Comparison of ENCODE assay signal across 23 cellular contexts in the genomic region with DNA sequence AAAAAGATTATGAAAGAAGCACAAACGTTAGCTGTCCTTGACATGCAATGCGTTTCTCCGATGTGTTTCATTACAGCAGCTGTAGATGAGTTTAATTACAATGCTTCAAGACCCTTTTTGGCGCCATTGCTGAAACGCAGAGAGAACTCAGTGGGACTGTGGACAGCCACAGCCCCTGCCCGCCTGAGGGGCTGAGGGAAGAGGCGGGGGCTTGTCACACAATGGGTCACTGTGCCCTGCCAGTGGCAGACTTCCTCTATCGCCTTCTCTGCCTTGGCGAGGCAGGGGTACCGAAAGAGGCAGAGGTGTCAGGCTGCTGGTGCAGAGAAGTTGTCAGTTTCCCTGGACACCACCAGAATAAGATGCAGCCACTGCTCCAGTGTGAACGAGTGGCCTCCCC.
"Had no signal": no experiment of that assay in that cellular context is flagged by ENCODE, and none has a peak within 500 bp of the region (broad histone marks: within the 10 kb centered on the region; RNA-seq: fewer than 3 reads in every experiment).

No MANE protein-coding gene starts in this region.

- H3K4me1 ChIP-seq: ascending aorta, body of pancreas, Peyer's patch had no signal

- H3K9me3 ChIP-seq: ascending aorta, body of pancreas, Peyer's patch had no signal

- H3K4me3 ChIP-seq: ascending aorta, body of pancreas, coronary artery, Peyer's patch had no signal

- H3K27me3 ChIP-seq: ascending aorta, body of pancreas, Peyer's patch had no signal

- DNase-seq: activated CD4-positive, alpha-beta T cell treated with anti-CD3 and anti-CD28 coated beads for 4 hours; activated CD8-positive, alpha-beta memory T cell treated with anti-CD3 and anti-CD28 coated beads, Interleukin-2, amount 50 U/mL, for 48 hours; activated CD8-positive, alpha-beta T cell treated with anti-CD3 and anti-CD28 coated beads, Interleukin-2, amount 10 ng/mL, durations not matched to agents 7 days and 5 days; activated effector memory CD4-positive, alpha-beta T cell treated with Interleukin-2 at 50 U/mL for 16 hours; activated naive CD4-positive, alpha-beta T cell; activated naive CD8-positive, alpha-beta T cell treated with anti-CD3 and anti-CD28 coated beads, Interleukin-2, amount 50 U/mL, for 24 hours; activated T-cell treated with anti-CD3 and anti-CD28 coated beads, Interleukin-2, amount 50 U/mL, for 1 hour; amniotic stem cell; body of pancreas; central memory CD4-positive, alpha-beta T cell; Karpas-422; NCI-H1105 treated with DMSO at 0.1 percent for 48 hours; NCI-H1436 treated with DMSO at 0.1 percent for 48 hours; NCI-H187; NCI-H2081; NCI-H510A treated with DMSO at 0.1 percent for 48 hours; NCI-H69; Peyer's patch; Right ventricle myocardium superior; T-helper 1 cell had no signal

- H3K36me3 ChIP-seq: ascending aorta, Peyer's patch had no signal

- H3K27ac ChIP-seq: ascending aorta, body of pancreas, coronary artery, Peyer's patch, RWPE1 had no signal
